In the genomic region with DNA sequence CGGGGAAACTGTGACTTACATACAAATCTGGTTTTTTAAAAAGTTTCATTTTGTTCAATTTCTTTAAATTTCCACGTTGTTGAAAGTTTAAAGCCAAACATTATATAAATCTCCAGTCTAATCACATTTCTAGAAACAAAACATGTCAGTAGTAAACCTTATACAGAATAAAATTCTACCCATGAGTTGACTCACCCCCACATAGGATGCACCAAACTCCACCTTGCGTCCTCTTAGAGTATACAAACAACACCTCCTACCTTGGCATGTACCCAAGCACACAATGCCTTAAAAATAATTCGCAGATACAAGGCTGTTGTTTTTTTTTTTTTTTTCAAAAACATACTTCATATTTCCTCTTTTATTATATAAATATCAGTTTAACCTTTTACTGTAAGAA, we compare ENCODE assay signal across 1 cellular context.
TF ChIP-seq lines count a peak whose summit lies in the region.

No MANE protein-coding gene starts in this region.

TF ChIP-seq in liver, 16 proteins besides CTCF, POLR2A, EP300 and RAD21 (continued from another document):
- TF ChIP-seq FOXA1 (IDR thresholded peaks at IDR 0.05) = no peak
- TF ChIP-seq FOXA2 (IDR thresholded peaks at IDR 0.05) = no peak
- TF ChIP-seq EGR1 (IDR thresholded peaks at IDR 0.05; ENCODE audit: low read depth in 2 of 2) = no peak
- no peak for TF ChIP-seq NR2F2 (IDR thresholded peaks at IDR 0.05)
- no peak for TF ChIP-seq GABPA (IDR thresholded peaks at IDR 0.05 in 1 of 2, conservative IDR thresholded peaks at IDR 0.05 in 1 of 2)
- TF ChIP-seq TAF1 (conservative IDR thresholded peaks at IDR 0.05) = no peak
- TF ChIP-seq, protein P1, sequence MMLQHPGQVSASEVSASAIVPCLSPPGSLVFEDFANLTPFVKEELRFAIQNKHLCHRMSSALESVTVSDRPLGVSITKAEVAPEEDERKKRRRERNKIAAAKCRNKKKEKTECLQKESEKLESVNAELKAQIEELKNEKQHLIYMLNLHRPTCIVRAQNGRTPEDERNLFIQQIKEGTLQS (IDR thresholded peaks at IDR 0.05) = no peak
- TF ChIP-seq, protein P2, sequence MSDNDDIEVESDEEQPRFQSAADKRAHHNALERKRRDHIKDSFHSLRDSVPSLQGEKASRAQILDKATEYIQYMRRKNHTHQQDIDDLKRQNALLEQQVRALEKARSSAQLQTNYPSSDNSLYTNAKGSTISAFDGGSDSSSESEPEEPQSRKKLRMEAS (IDR thresholded peaks at IDR 0.05) = no peak
